ENCODE assay signal across 12 cellular contexts in genomic region chr5:24621809-24622208, GRCh38. TPM values are rescaled to one million over a fixed set of nuclear protein-coding genes. Genes with fewer than 3 reads are reported as not detected.
DNase-seq lines count a peak whose midpoint lies in the region; TF ChIP-seq lines count a peak whose summit lies in the region.
"Had no signal": no experiment of that assay in that cellular context is flagged by ENCODE, and none has a peak within 500 bp of the region (broad histone marks: within the 10 kb centered on the region; RNA-seq: fewer than 3 reads in every experiment).

No MANE protein-coding gene starts in this region.

- H2BK5ac ChIP-seq in neuronal stem cell (ENCODE audit: low read length), result no peak overlapping the region

- DNase-seq in Jurkat, Clone E6-1 (ENCODE audit: low read depth, low spot score), result peak; percentile 15
- DNase-seq in SHP77 (lab: John Stamatoyannopoulos, UW) (peak; percentile 71 to 79), left ventricle myocardium inferior (peak; percentile 15), AG08396 (ENCODE audit: low spot score) (no peak), neuronal stem cell (ENCODE audit: low spot score) (no peak), HuH-7 (ENCODE audit: low spot score) (no peak)
- DNase-seq in activated CD8-positive, alpha-beta memory T cell treated with anti-CD3 and anti-CD28 coated beads for 24 hours, result no peak
- DNase-seq: activated CD4-positive, alpha-beta T cell treated with anti-CD3 and anti-CD28 coated beads, Interleukin-2, amount 50 U/mL, for 4 hours; stimulated activated CD4-positive, alpha-beta T cell treated with anti-CD3 and anti-CD28 coated beads, Interleukin-15, amount 100 ng/mL, for 24 hours had no signal

- H3K18ac ChIP-seq in neuronal stem cell (ENCODE audit: low read length), result no peak overlapping the region

- no peak overlapping the region for H2BK15ac ChIP-seq in neuronal stem cell (ENCODE audit: low read length)

- H3K4ac ChIP-seq in neuronal stem cell (ENCODE audit: low read length), result no peak overlapping the region

- peak overlapping the region in 8 of 11 experiments; percentile 10 to 33 (median 21); a peak in 10 of 22 replicates for H3K4me2 ChIP-seq in BLaER1 treated with 17β-estradiol and CSF1 and Interleukin-3, amounts not matched to agents 10 nM and 100 nM
- H3K4me2 ChIP-seq in neuronal stem cell (ENCODE audit: insufficient read depth, low read length, poor library complexity, severe bottlenecking), result no peak overlapping the region

- no peak overlapping the region for H3K9ac ChIP-seq in BLaER1 treated with 17β-estradiol and CSF1 and Interleukin-3, amounts not matched to agents 10 nM and 100 nM
- no peak overlapping the region for H3K9ac ChIP-seq in neuronal stem cell (ENCODE audit: low read depth, low read length, poor library complexity)

- H2BK12ac ChIP-seq in neuronal stem cell (ENCODE audit: low read length), result no peak overlapping the region

- no peak overlapping the region for H4K8ac ChIP-seq in neuronal stem cell (ENCODE audit: low read depth, low read length)

- H2AFZ ChIP-seq in neuronal stem cell (ENCODE audit: low read length), result no peak overlapping the region

- intact Hi-C loops in left ventricle myocardium inferior (cut with micrococcal nuclease), result no loop called here

- no peak overlapping the region for H3K23ac ChIP-seq in neuronal stem cell (ENCODE audit: low read depth, low read length, poor library complexity)

- no peak overlapping the region for H3K4me3 ChIP-seq in BLaER1 treated with 17β-estradiol and CSF1 and Interleukin-3, amounts not matched to agents 10 nM and 100 nM
- H3K4me3 ChIP-seq in Jurkat, Clone E6-1 (ENCODE audit: low read length), result no peak overlapping the region
- H3K4me3 ChIP-seq in left ventricle myocardium inferior (no peak overlapping the region), neuronal stem cell (ENCODE audit: low read length in 2 of 2) (no peak overlapping the region)

- H3K79me1 ChIP-seq in neuronal stem cell (ENCODE audit: low read depth, low read length), result no peaks in the 10 kb centered on the region

- no peak overlapping the region for H2BK120ac ChIP-seq in neuronal stem cell (ENCODE audit: low read depth, low read length)

- no peaks in the 10 kb centered on the region for H3K36me3 ChIP-seq in BLaER1 treated with 17β-estradiol and CSF1 and Interleukin-3, amounts not matched to agents 10 nM and 100 nM
- no peaks in the 10 kb centered on the region for H3K36me3 ChIP-seq in left ventricle myocardium inferior
- no peaks in the 10 kb centered on the region for H3K36me3 ChIP-seq in neuronal stem cell (replicated peaks in 1 of 2; ENCODE audit: control insufficient read depth in 2 of 2, insufficient read depth in 2 of 2, low read length in 2 of 2)

- peaks cover 4 to 11% (median 8%) of the 10 kb centered on the region in 10 experiments; a peak in 11 of 20 replicates for H3K4me1 ChIP-seq in BLaER1 treated with 17β-estradiol and CSF1 and Interleukin-3, amounts not matched to agents 10 nM and 100 nM
- H3K4me1 ChIP-seq in left ventricle myocardium inferior, result no peaks in the 10 kb centered on the region
- peaks cover 0 to 13% of the 10 kb centered on the region in 2 donors for H3K4me1 ChIP-seq in neuronal stem cell (ENCODE audit: control insufficient read depth in 2 of 2, insufficient read depth in 1 of 2, low read depth in 1 of 2, low read length in 2 of 2)

- H3K27ac ChIP-seq in BLaER1 treated with 17β-estradiol and CSF1 and Interleukin-3, amounts not matched to agents 10 nM and 100 nM, result no peak overlapping the region
- no peak overlapping the region for H3K27ac ChIP-seq in left ventricle myocardium inferior (replicated peaks)
- no peak overlapping the region for H3K27ac ChIP-seq in neuronal stem cell (replicated peaks; ENCODE audit: low read length)

- H4K91ac ChIP-seq in neuronal stem cell (ENCODE audit: low read depth, low read length, poor library complexity), result no peak overlapping the region

- H3K27me3 ChIP-seq in BLaER1 treated with 17β-estradiol and CSF1 and Interleukin-3, amounts not matched to agents 10 nM and 100 nM, result no peaks in the 10 kb centered on the region
- no peaks in the 10 kb centered on the region for H3K27me3 ChIP-seq in left ventricle myocardium inferior (ENCODE audit: low read depth)
- H3K27me3 ChIP-seq in neuronal stem cell (ENCODE audit: control insufficient read depth in 3 of 3, insufficient read depth in 3 of 3, low read depth in 1 of 3, low read length in 3 of 3), result no peaks in the 10 kb centered on the region

- no CpG with 5 or more reads among the region's 6 CpGs for WGBS in neuronal stem cell (ENCODE audit: extremely low coverage in 2 of 2, insufficient read length in 2 of 2, insufficient replicate concordance in 1 of 2), 2 donors

- H3K9me3 ChIP-seq in BLaER1 treated with 17β-estradiol and CSF1 and Interleukin-3, amounts not matched to agents 10 nM and 100 nM (replicated peaks in 1 of 11), result no peaks in the 10 kb centered on the region
- H3K9me3 ChIP-seq in left ventricle myocardium inferior (replicated peaks) (no peaks in the 10 kb centered on the region), neuronal stem cell (replicated peaks in 1 of 2; ENCODE audit: control insufficient read depth in 2 of 2, insufficient read depth in 1 of 2, low read depth in 1 of 2, low read length in 2 of 2) (no peaks in the 10 kb centered on the region)

- TF ChIP-seq CTCF in left ventricle myocardium inferior (IDR thresholded peaks at IDR 0.05; ENCODE audit: borderline replicate concordance), result no peak

- H3K14ac ChIP-seq in neuronal stem cell (ENCODE audit: low read length), result no peak overlapping the region

- no peak overlapping the region for H2AK5ac ChIP-seq in neuronal stem cell (ENCODE audit: low read depth, low read length)

- H4K20me1 ChIP-seq in BLaER1 treated with 17β-estradiol and CSF1 and Interleukin-3, amounts not matched to agents 10 nM and 100 nM, result no peaks in the 10 kb centered on the region

RNA-seq across cellular contexts. Expression of gene CDH10, which starts 23.0 kb away (rescaled TPM):
- not detected for polyA plus RNA-seq in Jurkat, Clone E6-1 (2012; ENCODE audit: insufficient read depth, insufficient read length)
- not detected for total RNA-seq in left ventricle myocardium inferior
- 5.5 TPM for polyA plus RNA-seq in neuronal stem cell (2013, experiment 1 of 2)
- 5.6 TPM for polyA plus RNA-seq in neuronal stem cell (2013, experiment 2 of 2)
- total RNA-seq: activated naive CD4-positive, alpha-beta T cell treated with anti-CD3 and anti-CD28 coated beads, Interleukin-2, amount 50 U/mL, for 72 hours had no signal
- polyA plus RNA-seq: IgD-negative memory B cell had no signal

Comparison
In these comparisons a context has a peak if more than half of its experiments do, and no peak if none do; other contexts are left out.
1. DNase-seq: peak in Jurkat, Clone E6-1 (single experiment), SHP77 (2 of 2) and left ventricle myocardium inferior (single experiment); none in AG08396 (single experiment), neuronal stem cell (single experiment), HuH-7 (single experiment) and activated CD8-positive, alpha-beta memory T cell treated with anti-CD3 and anti-CD28 coated beads for 24 hours (single experiment).